9 cellular contexts compared by ENCODE assay signal in the genomic region with DNA sequence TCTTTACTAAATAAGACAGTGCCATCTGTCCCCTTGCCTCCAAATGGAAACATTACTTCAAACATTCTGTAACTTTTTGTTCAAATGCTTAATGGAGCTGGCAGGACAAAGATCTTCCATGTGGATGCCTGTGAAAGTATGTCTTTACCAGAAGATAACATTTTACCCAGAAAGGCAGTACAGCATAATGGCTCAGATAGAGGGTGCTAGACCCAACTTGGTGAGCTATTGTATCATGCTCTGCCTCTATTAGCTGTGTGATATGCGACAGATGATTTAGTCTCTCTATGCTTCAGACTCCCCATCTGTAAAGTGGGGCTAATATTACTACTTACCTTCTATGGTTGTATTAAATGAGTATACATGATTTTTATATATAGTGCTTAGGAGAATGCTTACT. TPM values are rescaled to one million over a fixed set of nuclear protein-coding genes. Genes with fewer than 3 reads are reported as not detected.
DNase-seq lines count a peak whose midpoint lies in the region; ATAC-seq, FAIRE-seq and TF ChIP-seq lines count a peak whose summit lies in the region.
"Had no signal": no experiment of that assay in that cellular context is flagged by ENCODE, and none has a peak within 500 bp of the region (broad histone marks: within the 10 kb centered on the region; RNA-seq: fewer than 3 reads in every experiment).

No MANE protein-coding gene starts in this region.

- peak overlapping the region; percentile 95 for H3K27ac Mint-ChIP-seq in activated T-helper 17 cell treated with anti-CD3 and anti-CD28 coated beads, Interleukin-2, amount 50 U/mL, for 72 hours
- H3K27ac Mint-ChIP-seq: activated naive CD4-positive, alpha-beta T cell treated with anti-CD3 and anti-CD28 coated beads, Interleukin-2, amount 50 U/mL, for 24 hours had no signal

- no peaks in the 10 kb centered on the region for H3K9me3 ChIP-seq in small intestine (ENCODE audit: control insufficient read depth, low read depth)

- no peaks in the 10 kb centered on the region for H3K36me3 ChIP-seq in small intestine (ENCODE audit: control insufficient read depth in 2 of 2, insufficient read depth in 2 of 2, low read length in 2 of 2)

- no peaks in the 10 kb centered on the region for H3K27me3 Mint-ChIP-seq in activated T-helper 17 cell treated with anti-CD3 and anti-CD28 coated beads, Interleukin-2, amount 50 U/mL, for 72 hours

- no peaks in the 10 kb centered on the region for H3K4me1 Mint-ChIP-seq in activated T-helper 17 cell treated with anti-CD3 and anti-CD28 coated beads, Interleukin-2, amount 50 U/mL, for 72 hours

- peak; percentile 35 for TF ChIP-seq CTCF in GM12864 (IDR thresholded peaks at IDR 0.05; ENCODE audit: low read depth, low read length, missing control alignments)

- no peak for FAIRE-seq in small intestine (lab: Jason Lieb, UNC)

- H3K4me3 ChIP-seq in GM12864 (ENCODE audit: low read depth, low read length) (no peak overlapping the region), small intestine (ENCODE audit: low read depth in 1 of 2, low read length in 2 of 2) (no peak overlapping the region)

- 87 to 89% (median 88%) methylated on average over 1 of the region's 1 CpG for WGBS in small intestine, 3 donors

- peak overlapping the region; percentile 25 for H3K4me3 Mint-ChIP-seq in activated T-helper 17 cell treated with anti-CD3 and anti-CD28 coated beads, Interleukin-2, amount 50 U/mL, for 72 hours
- H3K4me3 Mint-ChIP-seq: activated naive CD4-positive, alpha-beta T cell treated with anti-CD3 and anti-CD28 coated beads, Interleukin-2, amount 50 U/mL, for 24 hours had no signal

- H3K9me3 Mint-ChIP-seq in activated T-helper 17 cell treated with anti-CD3 and anti-CD28 coated beads, Interleukin-2, amount 50 U/mL, for 72 hours = no peaks in the 10 kb centered on the region
- H3K9me3 Mint-ChIP-seq: activated naive CD4-positive, alpha-beta T cell treated with anti-CD3 and anti-CD28 coated beads, Interleukin-2, amount 50 U/mL, for 24 hours had no signal

- H3K27me3 ChIP-seq in small intestine (ENCODE audit: control insufficient read depth in 2 of 2, insufficient read depth in 2 of 2, low read length in 2 of 2) = no peaks in the 10 kb centered on the region

- peak overlapping the region in 1 of 2 donors; percentile 49 for H3K27ac ChIP-seq in small intestine (ENCODE audit: low read depth in 1 of 2, low read length in 1 of 2)

- no peaks in the 10 kb centered on the region for H3K4me1 ChIP-seq in small intestine (ENCODE audit: control insufficient read depth in 2 of 2, insufficient read depth in 1 of 2, low read depth in 1 of 2, low read length in 1 of 2)

- peak; percentile 38 for ATAC-seq in HG03280 (IDR thresholded peaks at IDR 0.05; ENCODE audit: unreplicated experiment)
- peak; percentile 34 for ATAC-seq in activated T-helper 17 cell treated with anti-CD3 and anti-CD28 coated beads, Interleukin-2, amount 50 U/mL, for 72 hours (replicated peaks)

- no peak for DNase-seq in GM12864 (ENCODE audit: low read depth)
- peak; percentile 50 for DNase-seq in myocyte (ENCODE audit: low read depth)
- no peak for DNase-seq in SW 1271 (lab: John Stamatoyannopoulos, UW)
- DNase-seq in hypothalamus (lab: John Stamatoyannopoulos, UW) = no peak
- DNase-seq in small intestine = no peak
- DNase-seq: NCI-H146 had no signal

- peaks cover 6% of the 10 kb centered on the region for H3K36me3 Mint-ChIP-seq in activated T-helper 17 cell treated with anti-CD3 and anti-CD28 coated beads, Interleukin-2, amount 50 U/mL, for 72 hours (ENCODE audit: low read depth)

RNA-seq across cellular contexts. Expression of gene SMKR1, which starts 8.8 kb away (rescaled TPM):
- 1 to 10 TPM; 1.3 to 1.9 TPM for total RNA-seq in activated T-helper 17 cell treated with anti-CD3 and anti-CD28 coated beads, Interleukin-2, amount 50 U/mL, for 72 hours
- 1.6 and 3.9 TPM in 2 replicates for total RNA-seq in myocyte
- polyA plus RNA-seq in myocyte (2012) = 0.69 TPM
- under 1 TPM in 1 of 3 donors, not detected in 2; 0.49 TPM for polyA plus RNA-seq in small intestine

RNA-seq across cellular contexts. Expression of gene STRIP2, which starts 59.3 kb away (rescaled TPM):
- 10 to 100 TPM; 51.7 to 78.4 TPM for total RNA-seq in activated T-helper 17 cell treated with anti-CD3 and anti-CD28 coated beads, Interleukin-2, amount 50 U/mL, for 72 hours
- total RNA-seq in myocyte = 55.9 and 58.3 TPM in 2 replicates
- polyA plus RNA-seq in myocyte (2012) = 18.3 TPM
- 1 to 10 TPM in 1 of 3 donors, under 1 TPM in 1, not detected in 1; 0.22 to 1.3 TPM for polyA plus RNA-seq in small intestine
